ENCODE assay signal across 18 cellular contexts in genomic region chr15:48414015-48414414, GRCh38.
DNase-seq lines count a peak whose midpoint lies in the region; ATAC-seq and TF ChIP-seq lines count a peak whose summit lies in the region.
"Had no signal": no experiment of that assay in that cellular context is flagged by ENCODE, and none has a peak within 500 bp of the region (broad histone marks: within the 10 kb centered on the region; RNA-seq: fewer than 3 reads in every experiment).

No MANE protein-coding gene starts in this region.

- H3K27ac ChIP-seq in PC-3 (ENCODE audit: low read length) (peak overlapping the region; percentile 92), neuronal stem cell (replicated peaks; ENCODE audit: low read length) (no peak overlapping the region)
- H3K27ac ChIP-seq: foreskin keratinocyte had no signal

- no peak overlapping the region for H3K14ac ChIP-seq in neuronal stem cell (ENCODE audit: low read length)

- no peaks in the 10 kb centered on the region for H4K20me1 ChIP-seq in PC-3 (ENCODE audit: low read length)

- H3K23ac ChIP-seq in neuronal stem cell (ENCODE audit: low read depth, low read length, poor library complexity) = no peak overlapping the region

- no peak overlapping the region for H4K8ac ChIP-seq in neuronal stem cell (ENCODE audit: low read depth, low read length)

- H3K9me2 ChIP-seq in PC-3 (replicated peaks; ENCODE audit: low read length) = no peaks in the 10 kb centered on the region

- peak; percentile 59 for DNase-seq in A172 (ENCODE audit: low spot score)
- peak; percentile 15 for DNase-seq in PC-3
- peak; percentile 95 for DNase-seq in fibroblast of mammary gland (ENCODE audit: low read depth)
- no peak for DNase-seq in omental fat pad (ENCODE audit: low spot score)
- no peak for DNase-seq in glomerular visceral epithelial cell (ENCODE audit: extremely low spot score)
- no peak for DNase-seq in foreskin melanocyte
- DNase-seq in neuronal stem cell (ENCODE audit: low spot score) = no peak
- DNase-seq: activated CD4-positive, alpha-beta T cell treated with anti-CD3 and anti-CD28 coated beads for 1 hour; activated naive CD8-positive, alpha-beta T cell treated with anti-CD3 and anti-CD28 coated beads, Interleukin-2, amount 10 ng/mL, durations not matched to agents 7 days and 5 days; activated T-cell treated with anti-CD3 and anti-CD28 coated beads for 4 hours; COR-L47; foreskin keratinocyte; midbrain; NCI-H1930; NCI-H526 treated with DMSO at 0.1 percent for 48 hours; posterior cingulate gyrus had no signal

- H2AK5ac ChIP-seq in neuronal stem cell (ENCODE audit: low read depth, low read length) = no peak overlapping the region

- no peak overlapping the region for H2BK120ac ChIP-seq in neuronal stem cell (ENCODE audit: low read depth, low read length)

- H3K4me1 ChIP-seq in PC-3 (ENCODE audit: insufficient read depth, low read length) (peaks cover 26% of the 10 kb centered on the region), neuronal stem cell (ENCODE audit: control insufficient read depth in 2 of 2, insufficient read depth in 1 of 2, low read depth in 1 of 2, low read length in 2 of 2) (no peaks in the 10 kb centered on the region)

- H3F3A ChIP-seq in PC-3 (ENCODE audit: low read length, unreplicated experiment) = no peaks in the 10 kb centered on the region

- no peak for ATAC-seq in PC-3
- ATAC-seq in omental fat pad (ENCODE audit: low FRiP score) = peak; percentile 59
- ATAC-seq in GM18511 (IDR thresholded peaks at IDR 0.05; ENCODE audit: unreplicated experiment) = no peak
- ATAC-seq: foreskin keratinocyte had no signal

- H2AFZ ChIP-seq in PC-3 (ENCODE audit: low read length) = no peak overlapping the region
- no peak overlapping the region for H2AFZ ChIP-seq in neuronal stem cell (ENCODE audit: low read length)

- TF ChIP-seq CTCF in PC-3 (conservative IDR thresholded peaks at IDR 0.05; ENCODE audit: low read depth, low read length) = no peak
- TF ChIP-seq CTCF in fibroblast of mammary gland (conservative IDR thresholded peaks at IDR 0.05; ENCODE audit: control insufficient read depth, insufficient read depth, low read depth, low read length) = no peak
- no peak for TF ChIP-seq CTCF in omental fat pad (IDR thresholded peaks at IDR 0.05)

- H3K18ac ChIP-seq in neuronal stem cell (ENCODE audit: low read length) = no peak overlapping the region

- H3K9me3 ChIP-seq in PC-3 (ENCODE audit: low read length) (no peaks in the 10 kb centered on the region), neuronal stem cell (replicated peaks in 1 of 2; ENCODE audit: control insufficient read depth in 2 of 2, insufficient read depth in 1 of 2, low read depth in 1 of 2, low read length in 2 of 2) (no peaks in the 10 kb centered on the region)
- H3K9me3 ChIP-seq: tibial nerve had no signal

- no peaks in the 10 kb centered on the region for H3K79me1 ChIP-seq in neuronal stem cell (ENCODE audit: low read depth, low read length)

- H3K4me2 ChIP-seq in PC-3 (ENCODE audit: low read length) (no peak overlapping the region), neuronal stem cell (ENCODE audit: insufficient read depth, low read length, poor library complexity, severe bottlenecking) (no peak overlapping the region)

- no peak overlapping the region for H4K91ac ChIP-seq in neuronal stem cell (ENCODE audit: low read depth, low read length, poor library complexity)

- H3K9ac ChIP-seq in PC-3 (ENCODE audit: low read length) = peak overlapping the region; percentile 33
- H3K9ac ChIP-seq in neuronal stem cell (ENCODE audit: low read depth, low read length, poor library complexity) = no peak overlapping the region

- BruUV-seq in PC-3 (replicated peaks; lab: Mats Ljungman, UMichigan) = no TSS peak

- CTCF ChIA-PET in PC-3 (lab: Charles Lee) = interaction anchor here (0.5 kb wide), 1 partner anchor 8 kb away, joined by 4 read pairs; no protein-coding TSS in a partner anchor

- H2BK12ac ChIP-seq in neuronal stem cell (ENCODE audit: low read length) = no peak overlapping the region

- H3K4ac ChIP-seq in neuronal stem cell (ENCODE audit: low read length) = no peak overlapping the region

- H2BK5ac ChIP-seq in neuronal stem cell (ENCODE audit: low read length) = no peak overlapping the region

- no peaks in the 10 kb centered on the region for H3K27me3 ChIP-seq in PC-3 (ENCODE audit: low read length)
- H3K27me3 ChIP-seq in neuronal stem cell (ENCODE audit: control insufficient read depth in 3 of 3, insufficient read depth in 3 of 3, low read depth in 1 of 3, low read length in 3 of 3) = no peaks in the 10 kb centered on the region
- H3K27me3 ChIP-seq: foreskin keratinocyte, tibial nerve had no signal

- intact Hi-C loops in PC-3 (cut with micrococcal nuclease) = no loop called here

- H2BK15ac ChIP-seq in neuronal stem cell (ENCODE audit: low read length) = no peak overlapping the region

- H3K36me3 ChIP-seq in PC-3 (ENCODE audit: low read depth, low read length) (no peaks in the 10 kb centered on the region), neuronal stem cell (replicated peaks in 1 of 2; ENCODE audit: control insufficient read depth in 2 of 2, insufficient read depth in 2 of 2, low read length in 2 of 2) (peaks cover 17 to 38% of the 10 kb centered on the region in 2 donors)

- no peaks in the 10 kb centered on the region for H3K79me2 ChIP-seq in PC-3 (ENCODE audit: low read length)

- POLR2A ChIA-PET in PC-3 (lab: Charles Lee; ENCODE audit: unreplicated experiment) = no interaction called here

- H3K4me3 ChIP-seq in PC-3 (ENCODE audit: low read length) (no peak overlapping the region), fibroblast of mammary gland (ENCODE audit: control insufficient read depth, low read depth, low read length) (no peak overlapping the region), neuronal stem cell (ENCODE audit: low read length in 2 of 2) (no peak overlapping the region)
- H3K4me3 ChIP-seq: tibial nerve had no signal

- WGBS in neuronal stem cell (ENCODE audit: extremely low coverage in 2 of 2, insufficient read length in 2 of 2, insufficient replicate concordance in 1 of 2), 2 donors = no CpG with 5 or more reads among the region's 3 CpGs

Comparison
In these comparisons a context has a peak if more than half of its experiments do, and no peak if none do; other contexts are left out.
1. DNase-seq: peak in A172 (single experiment), PC-3 (single experiment) and fibroblast of mammary gland (single experiment); none in omental fat pad (single experiment), glomerular visceral epithelial cell (single experiment), foreskin melanocyte (single experiment) and neuronal stem cell (single experiment).